ENCODE assay signal across 8 cellular contexts in genomic region chr7:28957064-28957821, GRCh38. TPM values are rescaled to one million over a fixed set of nuclear protein-coding genes. Genes with fewer than 3 reads are reported as not detected.
A peak's percentile ranks its signal among the peaks of the same experiment; 100 is the strongest.
DNase-seq lines count a peak whose midpoint lies in the region.

No MANE protein-coding gene starts in this region.

- peak overlapping the region; percentile 82 to 88 for H3K18ac ChIP-seq in mesenchymal stem cell (ENCODE audit: low read depth in 1 of 2, low read length in 2 of 2)

- peak overlapping the region; percentile 65 for H4K8ac ChIP-seq in mesenchymal stem cell (ENCODE audit: low read length)

- peak overlapping the region in 1 of 2 experiments; percentile 98 for H3K23ac ChIP-seq in mesenchymal stem cell (ENCODE audit: low read length in 2 of 2)

- H3K4me2 ChIP-seq in mesenchymal stem cell (ENCODE audit: low read length, poor library complexity, severe bottlenecking), result peak overlapping the region; percentile 83

- H2BK15ac ChIP-seq in mesenchymal stem cell (ENCODE audit: low read depth, poor library complexity, severe bottlenecking), result no peak overlapping the region

- peak overlapping the region; percentile 70 for H4K91ac ChIP-seq in mesenchymal stem cell (ENCODE audit: low read length)

- DNase-seq in DMS153 (lab: John Stamatoyannopoulos, UW) (peak; percentile 83), NCI-H748 treated with DMSO at 0.1 percent for 48 hours (lab: John Stamatoyannopoulos, UW) (peak; percentile 68), ecto neural progenitor cell (ENCODE audit: low spot score) (peak; percentile 77), mesenchymal stem cell (no peak), OCI-M1 (lab: John Stamatoyannopoulos, UW) (no peak), activated gamma-delta T cell (lab: John Stamatoyannopoulos, UW) (no peak)
- DNase-seq in stimulated activated naive CD4-positive, alpha-beta T cell (lab: John Stamatoyannopoulos, UW), result no peak

- H2BK5ac ChIP-seq in mesenchymal stem cell (ENCODE audit: low read depth, low read length, poor library complexity, severe bottlenecking), result no peak overlapping the region

- H3K79me1 ChIP-seq in mesenchymal stem cell (replicated peaks; ENCODE audit: low read length, poor library complexity, severe bottlenecking), result no peaks in the 10 kb centered on the region

- peak overlapping the region; percentile 37 to 76 for H3K4ac ChIP-seq in mesenchymal stem cell (ENCODE audit: low read depth in 1 of 2, low read length in 2 of 2)

- H3K27ac ChIP-seq in mesenchymal stem cell (ENCODE audit: low read length, poor library complexity, severe bottlenecking) (no peak overlapping the region), urinary bladder (ENCODE audit: low read depth) (no peak overlapping the region)

- peaks cover 33% of the 10 kb centered on the region for H3K4me1 ChIP-seq in mesenchymal stem cell (ENCODE audit: control insufficient read depth, insufficient read depth, low read depth, low read length)
- no peaks in the 10 kb centered on the region for H3K4me1 ChIP-seq in urinary bladder (ENCODE audit: insufficient read depth)

- H3K27me3 ChIP-seq in mesenchymal stem cell (ENCODE audit: control insufficient read depth in 1 of 2, insufficient read depth in 1 of 2, low read length in 2 of 2), result peaks cover 44 to 60% of the 10 kb centered on the region in 2 experiments

- no peak overlapping the region for H3K9ac ChIP-seq in mesenchymal stem cell (ENCODE audit: low read length)

- peaks cover 2% of the 10 kb centered on the region for H3K9me3 ChIP-seq in mesenchymal stem cell (ENCODE audit: control insufficient read depth, low read length)

- peak overlapping the region; percentile 31 to 75 for H2BK12ac ChIP-seq in mesenchymal stem cell (ENCODE audit: low read length in 2 of 2)

- peak overlapping the region; percentile 50 for H2BK120ac ChIP-seq in mesenchymal stem cell (ENCODE audit: low read depth, low read length)

- peak overlapping the region in 1 of 2 experiments; percentile 19 for H3K14ac ChIP-seq in mesenchymal stem cell (ENCODE audit: low read length in 2 of 2)

- peak overlapping the region in 1 of 2 experiments; percentile 75 for H3K4me3 ChIP-seq in mesenchymal stem cell (ENCODE audit: insufficient read depth in 1 of 2, low read depth in 1 of 2, low read length in 2 of 2)
- H3K4me3 ChIP-seq in urinary bladder (ENCODE audit: low read depth, low read length), result peak overlapping the region; percentile 44

- no peak overlapping the region for H2AK5ac ChIP-seq in mesenchymal stem cell (ENCODE audit: low read length, severe bottlenecking)

- peaks cover 0 to 8% of the 10 kb centered on the region in 2 experiments for H3K36me3 ChIP-seq in mesenchymal stem cell (ENCODE audit: control insufficient read depth in 1 of 2, insufficient read depth in 2 of 2, low read depth in 1 of 2, low read length in 2 of 2)
- H3K36me3 ChIP-seq in urinary bladder (ENCODE audit: insufficient read depth), result no peaks in the 10 kb centered on the region

- no peak overlapping the region for H2AFZ ChIP-seq in mesenchymal stem cell (ENCODE audit: low read depth, low read length)

- WGBS in mesenchymal stem cell, result 12% methylated on average over 63 of the region's 63 CpGs
- WGBS in urinary bladder, result 4% methylated on average over 63 of the region's 63 CpGs

RNA-seq across cellular contexts. Expression of gene TRIL, which starts 0.9 kb away (rescaled TPM):
- 6.3 TPM for polyA plus RNA-seq in mesenchymal stem cell (2013, experiment 1 of 2)
- 6.2 TPM for polyA plus RNA-seq in mesenchymal stem cell (2013, experiment 2 of 2)
- total RNA-seq in urinary bladder, result 20.4 TPM
- 3.3 TPM for polyA plus RNA-seq in urinary bladder

Comparison
In these comparisons a context has a peak if more than half of its experiments do, and no peak if none do; other contexts are left out.
1. DNase-seq: peak in DMS153 (single experiment), NCI-H748 treated with DMSO at 0.1 percent for 48 hours (single experiment) and ecto neural progenitor cell (single experiment); none in mesenchymal stem cell (single experiment), OCI-M1 (single experiment), stimulated activated naive CD4-positive, alpha-beta T cell (0 of 6) and activated gamma-delta T cell (single experiment).